Comparison of ENCODE assay signal across 1 cellular context in the genomic region with DNA sequence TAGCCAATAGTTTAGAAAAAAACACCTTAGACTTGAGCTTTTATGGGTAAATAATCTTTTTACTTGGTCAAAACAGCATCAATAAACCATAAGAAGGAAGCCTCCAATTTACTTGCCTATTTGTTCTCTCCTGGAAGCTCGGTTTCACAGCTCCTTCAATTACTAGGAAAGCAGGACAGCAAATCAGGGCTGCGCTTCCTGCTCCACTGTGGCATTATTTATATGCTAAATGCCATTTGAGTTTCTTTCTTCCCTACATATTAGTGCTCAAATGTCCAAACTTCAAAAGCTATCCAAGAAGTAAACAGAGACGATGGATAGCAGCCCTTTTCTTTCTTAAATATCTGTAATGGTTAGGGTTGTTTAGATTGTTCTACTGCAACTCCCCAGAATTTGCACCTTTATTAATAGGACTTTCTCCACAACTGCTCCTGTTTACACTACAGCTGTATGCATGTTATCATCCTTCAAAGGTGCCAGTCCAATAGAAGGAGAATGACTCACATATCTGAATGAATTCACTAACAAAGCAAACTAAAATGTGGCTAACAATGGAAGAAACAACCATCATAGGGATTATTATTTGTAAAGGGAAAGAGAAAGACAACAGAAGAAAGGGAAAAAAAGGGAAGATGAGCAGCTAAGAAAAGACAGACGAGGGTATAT.
TF ChIP-seq lines count a peak whose summit lies in the region.

No MANE protein-coding gene starts in this region.

TF ChIP-seq in GM23338, 12 proteins besides CTCF, POLR2A, EP300 and RAD21 (continued from another document):
- TF ChIP-seq, protein P1, sequence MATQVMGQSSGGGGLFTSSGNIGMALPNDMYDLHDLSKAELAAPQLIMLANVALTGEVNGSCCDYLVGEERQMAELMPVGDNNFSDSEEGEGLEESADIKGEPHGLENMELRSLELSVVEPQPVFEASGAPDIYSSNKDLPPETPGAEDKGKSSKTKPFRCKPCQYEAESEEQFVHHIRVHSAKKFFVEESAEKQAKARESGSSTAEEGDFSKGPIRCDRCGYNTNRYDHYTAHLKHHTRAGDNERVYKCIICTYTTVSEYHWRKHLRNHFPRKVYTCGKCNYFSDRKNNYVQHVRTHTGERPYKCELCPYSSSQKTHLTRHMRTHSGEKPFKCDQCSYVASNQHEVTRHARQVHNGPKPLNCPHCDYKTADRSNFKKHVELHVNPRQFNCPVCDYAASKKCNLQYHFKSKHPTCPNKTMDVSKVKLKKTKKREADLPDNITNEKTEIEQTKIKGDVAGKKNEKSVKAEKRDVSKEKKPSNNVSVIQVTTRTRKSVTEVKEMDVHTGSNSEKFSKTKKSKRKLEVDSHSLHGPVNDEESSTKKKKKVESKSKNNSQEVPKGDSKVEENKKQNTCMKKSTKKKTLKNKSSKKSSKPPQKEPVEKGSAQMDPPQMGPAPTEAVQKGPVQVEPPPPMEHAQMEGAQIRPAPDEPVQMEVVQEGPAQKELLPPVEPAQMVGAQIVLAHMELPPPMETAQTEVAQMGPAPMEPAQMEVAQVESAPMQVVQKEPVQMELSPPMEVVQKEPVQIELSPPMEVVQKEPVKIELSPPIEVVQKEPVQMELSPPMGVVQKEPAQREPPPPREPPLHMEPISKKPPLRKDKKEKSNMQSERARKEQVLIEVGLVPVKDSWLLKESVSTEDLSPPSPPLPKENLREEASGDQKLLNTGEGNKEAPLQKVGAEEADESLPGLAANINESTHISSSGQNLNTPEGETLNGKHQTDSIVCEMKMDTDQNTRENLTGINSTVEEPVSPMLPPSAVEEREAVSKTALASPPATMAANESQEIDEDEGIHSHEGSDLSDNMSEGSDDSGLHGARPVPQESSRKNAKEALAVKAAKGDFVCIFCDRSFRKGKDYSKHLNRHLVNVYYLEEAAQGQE (IDR thresholded peaks at IDR 0.05; ENCODE audit: unreplicated experiment), result no peak
- TF ChIP-seq POLR2AphosphoS5 (IDR thresholded peaks at IDR 0.05; ENCODE audit: low read depth) (no peak), STAT1 (IDR thresholded peaks at IDR 0.05; ENCODE audit: unreplicated experiment) (no peak), CREB1 (CRISPR knock-in tag; IDR thresholded peaks at IDR 0.05; ENCODE audit: low read depth) (no peak), NANOG (IDR thresholded peaks at IDR 0.05; ENCODE audit: borderline replicate concordance) (no peak), JUNB (IDR thresholded peaks at IDR 0.05; ENCODE audit: unreplicated experiment) (no peak), EZH2 (IDR thresholded peaks at IDR 0.05; ENCODE audit: low read depth, unreplicated experiment) (no peak), ZNF331 (CRISPR knock-in tag; IDR thresholded peaks at IDR 0.05; ENCODE audit: low read depth) (no peak), ZNF114 (CRISPR knock-in tag; IDR thresholded peaks at IDR 0.05) (no peak)
- TF ChIP-seq, protein P2, sequence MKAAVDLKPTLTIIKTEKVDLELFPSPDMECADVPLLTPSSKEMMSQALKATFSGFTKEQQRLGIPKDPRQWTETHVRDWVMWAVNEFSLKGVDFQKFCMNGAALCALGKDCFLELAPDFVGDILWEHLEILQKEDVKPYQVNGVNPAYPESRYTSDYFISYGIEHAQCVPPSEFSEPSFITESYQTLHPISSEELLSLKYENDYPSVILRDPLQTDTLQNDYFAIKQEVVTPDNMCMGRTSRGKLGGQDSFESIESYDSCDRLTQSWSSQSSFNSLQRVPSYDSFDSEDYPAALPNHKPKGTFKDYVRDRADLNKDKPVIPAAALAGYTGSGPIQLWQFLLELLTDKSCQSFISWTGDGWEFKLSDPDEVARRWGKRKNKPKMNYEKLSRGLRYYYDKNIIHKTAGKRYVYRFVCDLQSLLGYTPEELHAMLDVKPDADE (IDR thresholded peaks at IDR 0.05), result no peak
